18 cellular contexts compared by ENCODE assay signal in genomic region chr1:188065917-188066316, GRCh38.
"Had no signal": no experiment of that assay in that cellular context is flagged by ENCODE, and none has a peak within 500 bp of the region (broad histone marks: within the 10 kb centered on the region; RNA-seq: fewer than 3 reads in every experiment).

No MANE protein-coding gene starts in this region.

- H3K27me3 ChIP-seq: hepatocyte, thyroid gland had no signal

- FAIRE-seq: keratinocyte, TTC549 had no signal

- H3K27ac Mint-ChIP-seq: activated CD4-positive, alpha-beta memory T cell treated with anti-CD3 and anti-CD28 coated beads, Interleukin-2, amount 10 ng/mL, durations not matched to agents 7 days and 5 days; activated naive CD4-positive, alpha-beta T cell treated with anti-CD3 and anti-CD28 coated beads, Interleukin-2, amount 50 U/mL, for 72 hours; brain; memory B cell; naive thymus-derived CD8-positive, alpha-beta T cell; stimulated activated effector memory CD8-positive, alpha-beta T cell treated with anti-CD3 and anti-CD28 coated beads, Interleukin-12 subunit alpha, Interleukin-12 subunit beta, amount 100 ng/mL, for 72 hours; T-helper 17 cell; WTC11 had no signal

- H3K36me3 Mint-ChIP-seq: brain; memory B cell; naive thymus-derived CD8-positive, alpha-beta T cell; stimulated activated effector memory CD8-positive, alpha-beta T cell treated with anti-CD3 and anti-CD28 coated beads, Interleukin-12 subunit alpha, Interleukin-12 subunit beta, amount 100 ng/mL, for 72 hours had no signal

- H3K27me3 Mint-ChIP-seq: activated CD4-positive, alpha-beta memory T cell treated with anti-CD3 and anti-CD28 coated beads, Interleukin-2, amount 10 ng/mL, durations not matched to agents 7 days and 5 days; memory B cell; naive thymus-derived CD8-positive, alpha-beta T cell; T-helper 17 cell had no signal

- H3K36me3 ChIP-seq: left ventricle myocardium inferior, thyroid gland had no signal

- H3K4me3 Mint-ChIP-seq: activated CD4-positive, alpha-beta memory T cell treated with anti-CD3 and anti-CD28 coated beads, Interleukin-2, amount 10 ng/mL, durations not matched to agents 7 days and 5 days; activated T-cell treated with anti-CD3 and anti-CD28 coated beads, Interleukin-2, amount 50 U/mL, for 4 hours; brain; memory B cell; naive thymus-derived CD8-positive, alpha-beta T cell; stimulated activated effector memory CD8-positive, alpha-beta T cell treated with anti-CD3 and anti-CD28 coated beads, Interleukin-12 subunit alpha, Interleukin-12 subunit beta, amount 100 ng/mL, for 72 hours; T-helper 17 cell; WTC11 had no signal

- H3K4me1 Mint-ChIP-seq: activated CD4-positive, alpha-beta memory T cell treated with anti-CD3 and anti-CD28 coated beads, Interleukin-2, amount 10 ng/mL, durations not matched to agents 7 days and 5 days; brain; memory B cell; naive thymus-derived CD8-positive, alpha-beta T cell; stimulated activated effector memory CD8-positive, alpha-beta T cell treated with anti-CD3 and anti-CD28 coated beads, Interleukin-12 subunit alpha, Interleukin-12 subunit beta, amount 100 ng/mL, for 72 hours; T-helper 17 cell; WTC11 had no signal

- H3K4me3 ChIP-seq: hepatocyte, left ventricle myocardium inferior, thyroid gland had no signal

- DNase-seq: activated CD4-positive, alpha-beta memory T cell treated with anti-CD3 and anti-CD28 coated beads, Interleukin-2, amount 10 ng/mL, durations not matched to agents 7 days and 5 days; activated CD4-positive, alpha-beta T cell treated with anti-CD3 and anti-CD28 coated beads for 4 hours; activated effector memory CD4-positive, alpha-beta T cell treated with Interleukin-2 at 50 U/mL for 16 hours; activated T-cell treated with anti-CD3 and anti-CD28 coated beads, Interleukin-2, amount 50 U/mL, for 4 hours; amygdala; left ventricle myocardium inferior; naive thymus-derived CD8-positive, alpha-beta T cell; retina; T-helper 17 cell; thyroid gland had no signal
